ENCODE assay signal across 1 cellular context in genomic region chr1:115098979-115099692, GRCh38.
TF ChIP-seq lines count a peak whose summit lies in the region.

No MANE protein-coding gene starts in this region.

TF ChIP-seq in K562, 482 proteins besides CTCF, POLR2A, EP300 and RAD21 (continued from another document):
- TF ChIP-seq ZBTB33 (CRISPR knock-in tag; IDR thresholded peaks at IDR 0.05) = no peak
- TF ChIP-seq ZBTB34 (CRISPR knock-in tag; IDR thresholded peaks at IDR 0.05) = no peak
- TF ChIP-seq MITF (IDR thresholded peaks at IDR 0.05) = no peak
- TF ChIP-seq ZNF280B (CRISPR knock-in tag; IDR thresholded peaks at IDR 0.05) = no peak
- TF ChIP-seq ZNF253 (CRISPR knock-in tag; conservative IDR thresholded peaks at IDR 0.05) = no peak
